In the genomic region with DNA sequence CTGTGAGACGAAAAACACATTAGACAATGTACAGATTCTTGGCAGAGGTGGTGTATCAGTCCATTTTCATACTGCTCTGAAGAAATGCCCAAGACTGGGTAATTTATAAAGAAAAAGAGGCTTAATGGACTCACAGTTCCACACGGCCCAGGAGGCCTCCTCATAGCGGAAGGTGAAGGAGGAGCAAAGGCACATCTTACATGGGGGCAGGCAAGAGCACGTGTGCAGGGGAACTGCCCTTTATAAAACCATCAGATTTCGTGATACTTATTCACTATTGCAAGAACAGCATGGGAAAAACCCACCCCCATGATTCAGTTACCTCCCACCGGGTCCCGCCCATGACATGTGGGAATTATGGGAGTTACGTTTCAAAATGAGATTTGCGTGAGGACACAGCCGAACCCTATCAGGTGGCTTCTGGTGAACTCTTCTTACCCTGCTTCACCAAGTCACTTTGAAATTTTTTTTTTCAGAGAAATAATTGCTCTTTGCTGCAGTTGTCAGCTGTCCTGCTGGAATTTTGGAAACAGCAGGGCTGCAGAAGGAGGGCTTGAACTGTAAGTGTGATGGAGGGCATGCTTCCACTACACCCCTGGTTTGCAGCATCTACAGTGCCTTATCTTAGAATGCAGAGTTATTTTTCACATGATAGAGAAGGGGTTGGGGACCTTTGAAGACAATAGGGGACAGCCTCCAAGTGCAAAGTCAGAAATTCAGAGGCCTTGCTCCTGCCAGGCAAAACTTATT, we compare ENCODE assay signal across 2 cellular contexts.
TF ChIP-seq lines count a peak whose summit lies in the region.

No MANE protein-coding gene starts in this region.

TF ChIP-seq in HEK293, 187 proteins besides CTCF, POLR2A, EP300 and RAD21:
- TF ChIP-seq, protein P1, sequence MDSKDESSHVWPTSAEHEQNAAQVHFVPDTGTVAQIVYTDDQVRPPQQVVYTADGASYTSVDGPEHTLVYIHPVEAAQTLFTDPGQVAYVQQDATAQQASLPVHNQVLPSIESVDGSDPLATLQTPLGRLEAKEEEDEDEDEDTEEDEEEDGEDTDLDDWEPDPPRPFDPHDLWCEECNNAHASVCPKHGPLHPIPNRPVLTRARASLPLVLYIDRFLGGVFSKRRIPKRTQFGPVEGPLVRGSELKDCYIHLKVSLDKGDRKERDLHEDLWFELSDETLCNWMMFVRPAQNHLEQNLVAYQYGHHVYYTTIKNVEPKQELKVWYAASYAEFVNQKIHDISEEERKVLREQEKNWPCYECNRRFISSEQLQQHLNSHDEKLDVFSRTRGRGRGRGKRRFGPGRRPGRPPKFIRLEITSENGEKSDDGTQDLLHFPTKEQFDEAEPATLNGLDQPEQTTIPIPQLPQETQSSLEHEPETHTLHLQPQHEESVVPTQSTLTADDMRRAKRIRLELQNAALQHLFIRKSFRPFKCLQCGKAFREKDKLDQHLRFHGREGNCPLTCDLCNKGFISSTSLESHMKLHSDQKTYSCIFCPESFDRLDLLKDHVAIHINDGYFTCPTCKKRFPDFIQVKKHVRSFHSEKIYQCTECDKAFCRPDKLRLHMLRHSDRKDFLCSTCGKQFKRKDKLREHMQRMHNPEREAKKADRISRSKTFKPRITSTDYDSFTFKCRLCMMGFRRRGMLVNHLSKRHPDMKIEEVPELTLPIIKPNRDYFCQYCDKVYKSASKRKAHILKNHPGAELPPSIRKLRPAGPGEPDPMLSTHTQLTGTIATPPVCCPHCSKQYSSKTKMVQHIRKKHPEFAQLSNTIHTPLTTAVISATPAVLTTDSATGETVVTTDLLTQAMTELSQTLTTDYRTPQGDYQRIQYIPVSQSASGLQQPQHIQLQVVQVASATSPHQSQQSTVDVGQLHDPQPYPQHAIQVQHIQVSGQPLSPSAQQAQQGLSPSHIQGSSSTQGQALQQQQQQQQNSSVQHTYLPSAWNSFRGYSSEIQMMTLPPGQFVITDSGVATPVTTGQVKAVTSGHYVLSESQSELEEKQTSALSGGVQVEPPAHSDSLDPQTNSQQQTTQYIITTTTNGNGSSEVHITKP (tag by site-specific recombination; IDR thresholded peaks at IDR 0.05) = peak; percentile 47; the same call in 1 of the 2 replicates
- TF ChIP-seq ZNF558 (tag by site-specific recombination; IDR thresholded peaks at IDR 0.05) = peak; percentile 55
- TF ChIP-seq GLIS1 (tag by site-specific recombination; IDR thresholded peaks at IDR 0.05) = no peak
- TF ChIP-seq, protein P2, sequence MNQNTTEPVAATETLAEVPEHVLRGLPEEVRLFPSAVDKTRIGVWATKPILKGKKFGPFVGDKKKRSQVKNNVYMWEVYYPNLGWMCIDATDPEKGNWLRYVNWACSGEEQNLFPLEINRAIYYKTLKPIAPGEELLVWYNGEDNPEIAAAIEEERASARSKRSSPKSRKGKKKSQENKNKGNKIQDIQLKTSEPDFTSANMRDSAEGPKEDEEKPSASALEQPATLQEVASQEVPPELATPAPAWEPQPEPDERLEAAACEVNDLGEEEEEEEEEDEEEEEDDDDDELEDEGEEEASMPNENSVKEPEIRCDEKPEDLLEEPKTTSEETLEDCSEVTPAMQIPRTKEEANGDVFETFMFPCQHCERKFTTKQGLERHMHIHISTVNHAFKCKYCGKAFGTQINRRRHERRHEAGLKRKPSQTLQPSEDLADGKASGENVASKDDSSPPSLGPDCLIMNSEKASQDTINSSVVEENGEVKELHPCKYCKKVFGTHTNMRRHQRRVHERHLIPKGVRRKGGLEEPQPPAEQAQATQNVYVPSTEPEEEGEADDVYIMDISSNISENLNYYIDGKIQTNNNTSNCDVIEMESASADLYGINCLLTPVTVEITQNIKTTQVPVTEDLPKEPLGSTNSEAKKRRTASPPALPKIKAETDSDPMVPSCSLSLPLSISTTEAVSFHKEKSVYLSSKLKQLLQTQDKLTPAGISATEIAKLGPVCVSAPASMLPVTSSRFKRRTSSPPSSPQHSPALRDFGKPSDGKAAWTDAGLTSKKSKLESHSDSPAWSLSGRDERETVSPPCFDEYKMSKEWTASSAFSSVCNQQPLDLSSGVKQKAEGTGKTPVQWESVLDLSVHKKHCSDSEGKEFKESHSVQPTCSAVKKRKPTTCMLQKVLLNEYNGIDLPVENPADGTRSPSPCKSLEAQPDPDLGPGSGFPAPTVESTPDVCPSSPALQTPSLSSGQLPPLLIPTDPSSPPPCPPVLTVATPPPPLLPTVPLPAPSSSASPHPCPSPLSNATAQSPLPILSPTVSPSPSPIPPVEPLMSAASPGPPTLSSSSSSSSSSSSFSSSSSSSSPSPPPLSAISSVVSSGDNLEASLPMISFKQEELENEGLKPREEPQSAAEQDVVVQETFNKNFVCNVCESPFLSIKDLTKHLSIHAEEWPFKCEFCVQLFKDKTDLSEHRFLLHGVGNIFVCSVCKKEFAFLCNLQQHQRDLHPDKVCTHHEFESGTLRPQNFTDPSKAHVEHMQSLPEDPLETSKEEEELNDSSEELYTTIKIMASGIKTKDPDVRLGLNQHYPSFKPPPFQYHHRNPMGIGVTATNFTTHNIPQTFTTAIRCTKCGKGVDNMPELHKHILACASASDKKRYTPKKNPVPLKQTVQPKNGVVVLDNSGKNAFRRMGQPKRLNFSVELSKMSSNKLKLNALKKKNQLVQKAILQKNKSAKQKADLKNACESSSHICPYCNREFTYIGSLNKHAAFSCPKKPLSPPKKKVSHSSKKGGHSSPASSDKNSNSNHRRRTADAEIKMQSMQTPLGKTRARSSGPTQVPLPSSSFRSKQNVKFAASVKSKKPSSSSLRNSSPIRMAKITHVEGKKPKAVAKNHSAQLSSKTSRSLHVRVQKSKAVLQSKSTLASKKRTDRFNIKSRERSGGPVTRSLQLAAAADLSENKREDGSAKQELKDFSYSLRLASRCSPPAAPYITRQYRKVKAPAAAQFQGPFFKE (tag by site-specific recombination; IDR thresholded peaks at IDR 0.05; ENCODE audit: borderline replicate concordance) = no peak

TF ChIP-seq in SK-N-SH treated with all-trans-retinoic acid at 6 μM for 48 hours, 23 proteins besides CTCF, POLR2A, EP300 and RAD21 (continued from another document):
- TF ChIP-seq, protein P3, sequence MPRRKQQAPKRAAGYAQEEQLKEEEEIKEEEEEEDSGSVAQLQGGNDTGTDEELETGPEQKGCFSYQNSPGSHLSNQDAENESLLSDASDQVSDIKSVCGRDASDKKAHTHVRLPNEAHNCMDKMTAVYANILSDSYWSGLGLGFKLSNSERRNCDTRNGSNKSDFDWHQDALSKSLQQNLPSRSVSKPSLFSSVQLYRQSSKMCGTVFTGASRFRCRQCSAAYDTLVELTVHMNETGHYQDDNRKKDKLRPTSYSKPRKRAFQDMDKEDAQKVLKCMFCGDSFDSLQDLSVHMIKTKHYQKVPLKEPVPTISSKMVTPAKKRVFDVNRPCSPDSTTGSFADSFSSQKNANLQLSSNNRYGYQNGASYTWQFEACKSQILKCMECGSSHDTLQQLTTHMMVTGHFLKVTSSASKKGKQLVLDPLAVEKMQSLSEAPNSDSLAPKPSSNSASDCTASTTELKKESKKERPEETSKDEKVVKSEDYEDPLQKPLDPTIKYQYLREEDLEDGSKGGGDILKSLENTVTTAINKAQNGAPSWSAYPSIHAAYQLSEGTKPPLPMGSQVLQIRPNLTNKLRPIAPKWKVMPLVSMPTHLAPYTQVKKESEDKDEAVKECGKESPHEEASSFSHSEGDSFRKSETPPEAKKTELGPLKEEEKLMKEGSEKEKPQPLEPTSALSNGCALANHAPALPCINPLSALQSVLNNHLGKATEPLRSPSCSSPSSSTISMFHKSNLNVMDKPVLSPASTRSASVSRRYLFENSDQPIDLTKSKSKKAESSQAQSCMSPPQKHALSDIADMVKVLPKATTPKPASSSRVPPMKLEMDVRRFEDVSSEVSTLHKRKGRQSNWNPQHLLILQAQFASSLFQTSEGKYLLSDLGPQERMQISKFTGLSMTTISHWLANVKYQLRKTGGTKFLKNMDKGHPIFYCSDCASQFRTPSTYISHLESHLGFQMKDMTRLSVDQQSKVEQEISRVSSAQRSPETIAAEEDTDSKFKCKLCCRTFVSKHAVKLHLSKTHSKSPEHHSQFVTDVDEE (CRISPR knock-in tag; IDR thresholded peaks at IDR 0.05) = no peak
